ENCODE assay signal across 21 cellular contexts in genomic region chr12:68199127-68199526, GRCh38. TPM values are rescaled to one million over a fixed set of nuclear protein-coding genes. Genes with fewer than 3 reads are reported as not detected.
DNase-seq lines count a peak whose midpoint lies in the region; ATAC-seq and TF ChIP-seq lines count a peak whose summit lies in the region.
"Had no signal": no experiment of that assay in that cellular context is flagged by ENCODE, and none has a peak within 500 bp of the region (broad histone marks: within the 10 kb centered on the region; RNA-seq: fewer than 3 reads in every experiment).

No MANE protein-coding gene starts in this region.

- peaks cover 49% of the 10 kb centered on the region for H3K4me1 Mint-ChIP-seq in activated CD8-positive, alpha-beta T cell treated with anti-CD3 and anti-CD28 coated beads for 36 hours (ENCODE audit: low read depth)
- peaks cover 40% of the 10 kb centered on the region for H3K4me1 Mint-ChIP-seq in activated CD8-positive, alpha-beta T cell treated with anti-CD3 and anti-CD28 coated beads, Interleukin-2, amount 10 ng/mL, durations not matched to agents 7 days and 5 days (ENCODE audit: low read depth)
- peaks cover 39 to 58% (median 49%) of the 10 kb centered on the region in 3 donors for H3K4me1 Mint-ChIP-seq in CD8-positive, alpha-beta memory T cell
- H3K4me1 Mint-ChIP-seq in T-cell, result peaks cover 32 to 47% (median 42%) of the 10 kb centered on the region in 3 donors
- peaks cover 38% of the 10 kb centered on the region for H3K4me1 Mint-ChIP-seq in central memory CD8-positive, alpha-beta T cell

- H3K27ac ChIP-seq in CD8-positive, alpha-beta memory T cell (ENCODE audit: low read depth, low read length), result no peak overlapping the region
- H3K27ac ChIP-seq: GM23248, RWPE1, SJCRH30 had no signal

- H3K4me3 ChIP-seq in CD8-positive, alpha-beta memory T cell (ENCODE audit: low read length), result no peak overlapping the region
- H3K4me3 ChIP-seq: GM23248, SJCRH30 had no signal

- H3K9me3 Mint-ChIP-seq in activated CD8-positive, alpha-beta T cell treated with anti-CD3 and anti-CD28 coated beads for 36 hours, result no peaks in the 10 kb centered on the region
- H3K9me3 Mint-ChIP-seq in activated CD8-positive, alpha-beta T cell treated with anti-CD3 and anti-CD28 coated beads, Interleukin-2, amount 10 ng/mL, durations not matched to agents 7 days and 5 days (ENCODE audit: insufficient read depth), result no peaks in the 10 kb centered on the region
- no peaks in the 10 kb centered on the region for H3K9me3 Mint-ChIP-seq in CD8-positive, alpha-beta memory T cell
- H3K9me3 Mint-ChIP-seq in T-cell, result no peaks in the 10 kb centered on the region
- H3K9me3 Mint-ChIP-seq in central memory CD8-positive, alpha-beta T cell, result no peaks in the 10 kb centered on the region

- H3K36me3 ChIP-seq in CD8-positive, alpha-beta memory T cell (ENCODE audit: insufficient read depth, low read length), result no peaks in the 10 kb centered on the region
- H3K36me3 ChIP-seq: SJCRH30 had no signal

- intact Hi-C loops in activated CD8-positive, alpha-beta T cell treated with anti-CD3 and anti-CD28 coated beads for 36 hours (cut with micrococcal nuclease), result no loop called here

- peaks cover 22% of the 10 kb centered on the region for H3K4me1 ChIP-seq in CD8-positive, alpha-beta memory T cell (ENCODE audit: insufficient read depth, low read length)

- no peak for DNase-seq in activated CD8-positive, alpha-beta T cell treated with anti-CD3 and anti-CD28 coated beads for 36 hours
- DNase-seq in activated CD8-positive, alpha-beta T cell treated with anti-CD3 and anti-CD28 coated beads, Interleukin-2, amount 10 ng/mL, durations not matched to agents 7 days and 5 days, result no peak
- DNase-seq in CD8-positive, alpha-beta memory T cell, result no peak
- no peak for DNase-seq in T-cell
- DNase-seq in central memory CD8-positive, alpha-beta T cell (ENCODE audit: low spot score in 2 of 2), result no peak
- no peak for DNase-seq in SK-N-DZ (ENCODE audit: low spot score)
- no peak for DNase-seq in NCI-H2196 treated with DMSO at 0.1 percent for 48 hours (lab: John Stamatoyannopoulos, UW; ENCODE audit: unreplicated experiment)
- DNase-seq: AML-193; DMS79; GM23248; KBM-7; NCI-H1092; NCI-H1694; NCI-H2171 treated with DMSO at 0.1 percent for 48 hours; NCI-H510A; NK-92 treated with Interleukin-12 subunit alpha and Interleukin-12 subunit beta, amount 100 ng/mL, for 24 hours; SJCRH30 had no signal

- peak overlapping the region; percentile 95 for H3K27ac Mint-ChIP-seq in activated CD8-positive, alpha-beta T cell treated with anti-CD3 and anti-CD28 coated beads for 36 hours
- no peak overlapping the region for H3K27ac Mint-ChIP-seq in activated CD8-positive, alpha-beta T cell treated with anti-CD3 and anti-CD28 coated beads, Interleukin-2, amount 10 ng/mL, durations not matched to agents 7 days and 5 days
- peak overlapping the region in 7 of 8 donors; percentile 48 to 93 (median 88) for H3K27ac Mint-ChIP-seq in CD8-positive, alpha-beta memory T cell
- H3K27ac Mint-ChIP-seq in T-cell, result peak overlapping the region in 1 of 2 donors; percentile 29
- peak overlapping the region; percentile 83 for H3K27ac Mint-ChIP-seq in central memory CD8-positive, alpha-beta T cell (ENCODE audit: low read depth)

- no peaks in the 10 kb centered on the region for H3K9me3 ChIP-seq in CD8-positive, alpha-beta memory T cell (ENCODE audit: low read length)
- H3K9me3 ChIP-seq: SJCRH30 had no signal

- H3K27me3 ChIP-seq in CD8-positive, alpha-beta memory T cell (ENCODE audit: insufficient read depth, low read length, poor library complexity, severe bottlenecking), result no peaks in the 10 kb centered on the region
- H3K27me3 ChIP-seq: SJCRH30 had no signal

- CTCF ChIA-PET in activated CD8-positive, alpha-beta T cell treated with anti-CD3 and anti-CD28 coated beads for 36 hours (lab: Charles Lee), result interaction anchor here (1.0 to 1.2 kb wide), 2 partner anchors 118 to 197 kb away, joined by 3 to 4 read pairs; no protein-coding TSS in a partner anchor
- CTCF ChIA-PET in activated CD8-positive, alpha-beta T cell treated with anti-CD3 and anti-CD28 coated beads, Interleukin-2, amount 10 ng/mL, durations not matched to agents 7 days and 5 days (lab: Charles Lee), result interaction anchor here (1.4 to 1.6 kb wide), 3 partner anchors 18 to 117 kb away, joined by 3 to 6 read pairs (median 4); no protein-coding TSS in a partner anchor
- CTCF ChIA-PET in CD8-positive, alpha-beta memory T cell (lab: Charles Lee), result interaction anchor here (2.0 to 2.6 kb wide), 2 partner anchors 24 to 85 kb away, joined by 5 to 10 read pairs; no protein-coding TSS in a partner anchor
- CTCF ChIA-PET in T-cell (lab: Charles Lee), result no interaction called here

- POLR2A ChIA-PET in activated CD8-positive, alpha-beta T cell treated with anti-CD3 and anti-CD28 coated beads for 36 hours (lab: Charles Lee), result no interaction called here
- POLR2A ChIA-PET in activated CD8-positive, alpha-beta T cell treated with anti-CD3 and anti-CD28 coated beads, Interleukin-2, amount 10 ng/mL, durations not matched to agents 7 days and 5 days (lab: Charles Lee), result no interaction called here
- POLR2A ChIA-PET in CD8-positive, alpha-beta memory T cell (lab: Charles Lee), result interaction anchor here (1.2 kb wide), 1 partner anchor 41 kb away, joined by 3 read pairs; no protein-coding TSS in a partner anchor
- POLR2A ChIA-PET in T-cell (lab: Charles Lee), result no interaction called here

- no peaks in the 10 kb centered on the region for H3K36me3 Mint-ChIP-seq in activated CD8-positive, alpha-beta T cell treated with anti-CD3 and anti-CD28 coated beads for 36 hours (ENCODE audit: low read depth)
- H3K36me3 Mint-ChIP-seq in activated CD8-positive, alpha-beta T cell treated with anti-CD3 and anti-CD28 coated beads, Interleukin-2, amount 10 ng/mL, durations not matched to agents 7 days and 5 days (ENCODE audit: low read depth), result no peaks in the 10 kb centered on the region
- no peaks in the 10 kb centered on the region for H3K36me3 Mint-ChIP-seq in CD8-positive, alpha-beta memory T cell
- H3K36me3 Mint-ChIP-seq in T-cell, result no peaks in the 10 kb centered on the region
- H3K36me3 Mint-ChIP-seq in central memory CD8-positive, alpha-beta T cell (ENCODE audit: insufficient read depth), result peaks cover 3% of the 10 kb centered on the region

- ATAC-seq in activated CD8-positive, alpha-beta T cell treated with anti-CD3 and anti-CD28 coated beads for 36 hours, result no peak
- no peak for ATAC-seq in activated CD8-positive, alpha-beta T cell treated with anti-CD3 and anti-CD28 coated beads, Interleukin-2, amount 10 ng/mL, durations not matched to agents 7 days and 5 days
- ATAC-seq in T-cell (replicated peaks in 1 of 4) (no peak), HG03457 (IDR thresholded peaks at IDR 0.05; ENCODE audit: unreplicated experiment) (no peak)
- ATAC-seq in central memory CD8-positive, alpha-beta T cell (replicated peaks; ENCODE audit: extremely low read depth, poor library complexity, severe bottlenecking), result peak; percentile 30

- no peak for TF ChIP-seq CTCF in activated CD8-positive, alpha-beta T cell treated with anti-CD3 and anti-CD28 coated beads for 36 hours (IDR thresholded peaks at IDR 0.05)

- no peaks in the 10 kb centered on the region for H3K27me3 Mint-ChIP-seq in activated CD8-positive, alpha-beta T cell treated with anti-CD3 and anti-CD28 coated beads for 36 hours
- H3K27me3 Mint-ChIP-seq in activated CD8-positive, alpha-beta T cell treated with anti-CD3 and anti-CD28 coated beads, Interleukin-2, amount 10 ng/mL, durations not matched to agents 7 days and 5 days (ENCODE audit: low read depth), result peaks cover 4% of the 10 kb centered on the region
- H3K27me3 Mint-ChIP-seq in CD8-positive, alpha-beta memory T cell, result no peaks in the 10 kb centered on the region
- H3K27me3 Mint-ChIP-seq in T-cell, result no peaks in the 10 kb centered on the region
- H3K27me3 Mint-ChIP-seq in central memory CD8-positive, alpha-beta T cell, result no peaks in the 10 kb centered on the region

- H3K4me3 Mint-ChIP-seq in activated CD8-positive, alpha-beta T cell treated with anti-CD3 and anti-CD28 coated beads for 36 hours, result peak overlapping the region; percentile 66
- H3K4me3 Mint-ChIP-seq in activated CD8-positive, alpha-beta T cell treated with anti-CD3 and anti-CD28 coated beads, Interleukin-2, amount 10 ng/mL, durations not matched to agents 7 days and 5 days, result no peak overlapping the region
- peak overlapping the region in 6 of 7 donors; percentile 18 to 88 (median 84) for H3K4me3 Mint-ChIP-seq in CD8-positive, alpha-beta memory T cell
- H3K4me3 Mint-ChIP-seq in T-cell, result peak overlapping the region; percentile 55 to 71 (median 60)
- H3K4me3 Mint-ChIP-seq in central memory CD8-positive, alpha-beta T cell, result peak overlapping the region; percentile 71

RNA-seq across cellular contexts. Expression of gene IL26, which starts 26.5 kb away (rescaled TPM):
- not detected for total RNA-seq in activated CD8-positive, alpha-beta T cell treated with anti-CD3 and anti-CD28 coated beads for 36 hours
- under 1 TPM in 1 of 2 experiments, not detected in 1; 0.23 TPM for total RNA-seq in activated CD8-positive, alpha-beta T cell treated with anti-CD3 and anti-CD28 coated beads, Interleukin-2, amount 10 ng/mL, durations not matched to agents 7 days and 5 days
- under 1 TPM; 0.88 to 1.00 TPM for total RNA-seq in CD8-positive, alpha-beta memory T cell
- polyA plus RNA-seq in CD8-positive, alpha-beta memory T cell, result 0.28 TPM
- under 1 TPM in 1 of 5 donors, not detected in 4; 0.39 TPM for total RNA-seq in T-cell
- polyA plus RNA-seq in SK-N-DZ (2014; cell fraction: cytosol; rRNA removed), result not detected in 2 replicates
- not detected in 2 replicates for polyA plus RNA-seq in SK-N-DZ (2014; cell fraction: nucleus; rRNA removed)
- total RNA-seq: G401, GM23248, M059J, SJCRH30 had no signal
- polyA plus RNA-seq: GM23248 had no signal

RNA-seq across cellular contexts. Expression of gene IFNG, which starts 39.6 kb away (rescaled TPM):
- 10 to 100 TPM; 42.7 to 43.6 TPM for total RNA-seq in activated CD8-positive, alpha-beta T cell treated with anti-CD3 and anti-CD28 coated beads for 36 hours
- 1 to 10 TPM; 3.1 to 5.0 TPM for total RNA-seq in activated CD8-positive, alpha-beta T cell treated with anti-CD3 and anti-CD28 coated beads, Interleukin-2, amount 10 ng/mL, durations not matched to agents 7 days and 5 days
- 100 to 1,000 TPM; 408 to 427 TPM for total RNA-seq in CD8-positive, alpha-beta memory T cell
- polyA plus RNA-seq in CD8-positive, alpha-beta memory T cell, result 7.3 TPM
- 10 to 100 TPM in 2 of 5 donors, 1 to 10 TPM in 2, under 1 TPM in 1; 0.53 to 11.8 (median 1.6) TPM for total RNA-seq in T-cell
- polyA plus RNA-seq in SK-N-DZ (2014; cell fraction: cytosol; rRNA removed), result not detected in 2 replicates
- 0.80 TPM in 1 of 2 replicates, not detected in the other for polyA plus RNA-seq in SK-N-DZ (2014; cell fraction: nucleus; rRNA removed)
- total RNA-seq: G401, GM23248, M059J, SJCRH30 had no signal
- polyA plus RNA-seq: GM23248 had no signal

RNA-seq across cellular contexts. Expression of gene IL22, which starts 54.3 kb away (rescaled TPM):
- not detected for total RNA-seq in activated CD8-positive, alpha-beta T cell treated with anti-CD3 and anti-CD28 coated beads for 36 hours
- not detected for total RNA-seq in activated CD8-positive, alpha-beta T cell treated with anti-CD3 and anti-CD28 coated beads, Interleukin-2, amount 10 ng/mL, durations not matched to agents 7 days and 5 days
- total RNA-seq in CD8-positive, alpha-beta memory T cell, result under 1 TPM; 0.46 to 0.64 TPM
- polyA plus RNA-seq in CD8-positive, alpha-beta memory T cell, result not detected
- total RNA-seq in T-cell, result under 1 TPM in 1 of 5 donors, not detected in 4; 0.63 TPM
- polyA plus RNA-seq in SK-N-DZ (2014; cell fraction: cytosol; rRNA removed), result not detected in 2 replicates
- polyA plus RNA-seq in SK-N-DZ (2014; cell fraction: nucleus; rRNA removed), result not detected in 2 replicates
- total RNA-seq: G401, GM23248, M059J, SJCRH30 had no signal
- polyA plus RNA-seq: GM23248 had no signal

Comparison
In these comparisons a context has a peak if more than half of its experiments do, and no peak if none do; other contexts are left out.
1. RNA of gene IFNG, which starts 39.6 kb away (total RNA-seq): 408 to 427 TPM in CD8-positive, alpha-beta memory T cell; 42.7 to 43.6 TPM in activated CD8-positive, alpha-beta T cell treated with anti-CD3 and anti-CD28 coated beads for 36 hours, 3.1 to 5.0 TPM in activated CD8-positive, alpha-beta T cell treated with anti-CD3 and anti-CD28 coated beads, Interleukin-2, amount 10 ng/mL, durations not matched to agents 7 days and 5 days and 0.53 to 11.8 TPM in T-cell; every median in the first group is over 4 times any median in the second.
2. CTCF ChIA-PET loops: an anchor here in activated CD8-positive, alpha-beta T cell treated with anti-CD3 and anti-CD28 coated beads for 36 hours (1.0 to 1.2 kb wide), activated CD8-positive, alpha-beta T cell treated with anti-CD3 and anti-CD28 coated beads, Interleukin-2, amount 10 ng/mL, durations not matched to agents 7 days and 5 days (1.4 to 1.6 kb wide) and CD8-positive, alpha-beta memory T cell (2.0 to 2.6 kb wide); none called in T-cell.